In genomic region chr21:20645344-20645743, GRCh38 we compare ENCODE assay signal across 16 cellular contexts.
"Had no signal": no experiment of that assay in that cellular context is flagged by ENCODE, and none has a peak within 500 bp of the region (broad histone marks: within the 10 kb centered on the region; RNA-seq: fewer than 3 reads in every experiment).

No MANE protein-coding gene starts in this region.

- H3K9me3 ChIP-seq: SK-N-SH had no signal

- DNase-seq: KBM-7, NCI-H1092, NCI-H1436, NCI-H187, NCI-H2029, NCI-H2081 treated with DMSO at 0.1 percent for 48 hours, NCI-H2171, NCI-H226, NCI-H446, NCI-H510A, NCI-H524 treated with DMSO at 0.1 percent for 48 hours, NCI-H69, NCI-H774, RPMI8226, SHP77, SK-N-SH had no signal
